Comparison of ENCODE assay signal across 18 cellular contexts in genomic region chr2:189056200-189057106, GRCh38.
"Had no signal": no experiment of that assay in that cellular context is flagged by ENCODE, and none has a peak within 500 bp of the region (broad histone marks: within the 10 kb centered on the region; RNA-seq: fewer than 3 reads in every experiment).

No MANE protein-coding gene starts in this region.

- H3K4me1 Mint-ChIP-seq: activated naive CD8-positive, alpha-beta T cell treated with anti-CD3 and anti-CD28 coated beads for 36 hours; central memory CD8-positive, alpha-beta T cell; T-helper 17 cell; WTC11 had no signal

- H3K4me3 Mint-ChIP-seq: activated naive CD8-positive, alpha-beta T cell treated with anti-CD3 and anti-CD28 coated beads for 36 hours; activated T-helper 1 cell treated with anti-CD3 and anti-CD28 coated beads, Interleukin-12 subunit alpha, Interleukin-12 subunit beta, Interleukin-2, Interleukin-4 antibody, amounts not matched to agents 30 ng/mL and 10 ng/mL and 1 ng/mL, durations not matched to agents 14 hours and 24 hours and 36 hours; central memory CD8-positive, alpha-beta T cell; effector memory CD8-positive, alpha-beta T cell; T-helper 17 cell; WTC11 had no signal

- H3K27me3 ChIP-seq: brain microvascular endothelial cell had no signal

- ATAC-seq: effector memory CD8-positive, alpha-beta T cell; right cardiac atrium; T-helper 17 cell; WTC11 had no signal

- H3K9me3 ChIP-seq: prostate gland had no signal

- H3K27ac Mint-ChIP-seq: activated naive CD8-positive, alpha-beta T cell treated with anti-CD3 and anti-CD28 coated beads for 36 hours; activated T-helper 1 cell treated with anti-CD3 and anti-CD28 coated beads, Interleukin-12 subunit alpha, Interleukin-12 subunit beta, Interleukin-2, Interleukin-4 antibody, amounts not matched to agents 30 ng/mL and 10 ng/mL and 1 ng/mL, durations not matched to agents 14 hours and 24 hours and 36 hours; effector memory CD8-positive, alpha-beta T cell; T-helper 17 cell; WTC11 had no signal

- H3K36me3 ChIP-seq: prostate gland had no signal

- H3K36me3 Mint-ChIP-seq: activated naive CD8-positive, alpha-beta T cell treated with anti-CD3 and anti-CD28 coated beads for 36 hours; WTC11 had no signal

- DNase-seq: activated CD4-positive, alpha-beta T cell treated with anti-CD3 and anti-CD28 coated beads for 48 hours; activated CD8-positive, alpha-beta memory T cell treated with anti-CD3 and anti-CD28 coated beads for 24 hours; activated naive CD8-positive, alpha-beta T cell treated with anti-CD3 and anti-CD28 coated beads for 36 hours; brain microvascular endothelial cell; dermis blood vessel endothelial cell; effector memory CD8-positive, alpha-beta T cell; glutamatergic neuron; kidney glomerular epithelial cell; right cardiac atrium; stimulated activated CD4-positive, alpha-beta T cell treated with anti-CD3 and anti-CD28 coated beads, Interleukin-4, amount 100 ng/mL, for 24 hours; stimulated activated naive CD4-positive, alpha-beta T cell; T-helper 17 cell; trophoblast cell had no signal

- H3K27me3 Mint-ChIP-seq: activated naive CD8-positive, alpha-beta T cell treated with anti-CD3 and anti-CD28 coated beads for 36 hours; central memory CD8-positive, alpha-beta T cell; effector memory CD8-positive, alpha-beta T cell; T-helper 17 cell had no signal

- H3K27ac ChIP-seq: brain microvascular endothelial cell, prostate gland had no signal

- H3K9me3 Mint-ChIP-seq: activated naive CD8-positive, alpha-beta T cell treated with anti-CD3 and anti-CD28 coated beads for 36 hours; activated T-helper 1 cell treated with anti-CD3 and anti-CD28 coated beads, Interleukin-12 subunit alpha, Interleukin-12 subunit beta, Interleukin-2, Interleukin-4 antibody, amounts not matched to agents 30 ng/mL and 10 ng/mL and 1 ng/mL, durations not matched to agents 14 hours and 24 hours and 36 hours; central memory CD8-positive, alpha-beta T cell; effector memory CD8-positive, alpha-beta T cell; WTC11 had no signal

- H3K4me3 ChIP-seq: prostate gland, skin epidermis had no signal
